Comparison of ENCODE assay signal across 8 cellular contexts in the genomic region with DNA sequence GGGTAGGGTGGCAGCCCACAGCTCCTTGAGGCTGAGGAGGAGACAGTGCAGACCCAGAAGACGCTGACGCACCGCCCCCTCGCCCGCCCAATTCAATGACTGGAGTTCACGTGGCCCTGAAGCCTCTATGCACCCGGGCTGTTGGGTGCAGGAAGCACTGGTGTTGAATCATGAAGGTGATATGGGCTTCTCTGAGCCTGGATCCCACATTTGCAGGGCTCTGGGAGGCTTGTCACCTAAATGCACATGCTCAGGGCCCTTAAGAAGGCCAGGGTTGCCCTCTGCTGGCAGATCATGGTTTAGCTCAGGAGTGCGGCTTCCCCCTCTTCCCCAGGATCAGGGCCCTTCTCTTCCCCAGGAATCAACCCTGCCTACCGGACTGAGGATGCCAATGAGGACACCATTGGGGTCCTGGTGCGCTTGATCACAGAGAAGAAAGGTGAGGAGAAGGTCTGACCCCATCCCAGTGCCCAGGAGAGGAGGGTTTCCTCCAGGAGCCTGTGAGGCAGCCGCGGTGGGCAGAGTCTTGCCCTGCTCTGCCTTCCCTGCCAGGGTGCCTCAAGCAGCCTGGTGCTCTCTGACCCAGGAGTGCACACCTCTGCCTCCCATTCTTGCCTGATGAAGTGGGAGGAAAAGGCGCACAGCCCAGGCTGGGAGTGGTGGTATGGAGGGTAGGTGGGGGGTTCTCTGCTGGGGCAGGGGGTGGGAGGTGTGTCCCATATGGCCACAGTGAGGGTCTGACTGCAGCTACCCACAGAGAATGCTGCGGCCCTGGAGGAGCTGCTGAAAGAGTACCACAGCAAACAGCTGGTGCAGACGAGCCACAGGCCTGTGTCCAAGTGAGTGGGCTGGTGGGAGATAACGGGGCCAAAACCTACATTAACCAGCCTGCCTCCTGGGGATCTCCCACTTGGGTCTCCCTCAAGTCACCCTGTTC. TPM values are rescaled to one million over a fixed set of nuclear protein-coding genes. Genes with fewer than 3 reads are reported as not detected.
DNase-seq lines count a peak whose midpoint lies in the region; ATAC-seq lines count a peak whose summit lies in the region.

No MANE protein-coding gene starts in this region.

- ATAC-seq in GM19023 (IDR thresholded peaks at IDR 0.05; ENCODE audit: unreplicated experiment) (peak; percentile 50), left lobe of liver (peak; percentile 87), GM18867 (IDR thresholded peaks at IDR 0.05; ENCODE audit: unreplicated experiment) (no peak)

- peak; percentile 94 for DNase-seq in AG08396 (ENCODE audit: low spot score)
- DNase-seq in NCI-H2227 (lab: John Stamatoyannopoulos, UW; ENCODE audit: unreplicated experiment), result peak; percentile 81
- peak; percentile 62 for DNase-seq in activated CD4-positive, CD25-positive, alpha-beta regulatory T cell treated with anti-CD3 and anti-CD28 coated beads, Interleukin-2, amount 50 U/mL, for 72 hours
- DNase-seq in cerebellum (ENCODE audit: low spot score), result peak; percentile 87
- DNase-seq in left lobe of liver (ENCODE audit: low spot score), result peak; percentile 73
- peak; percentile 55 to 57 for DNase-seq in stimulated activated CD4-positive, alpha-beta T cell treated with anti-CD3 and anti-CD28 coated beads, Interleukin-4, amount 100 ng/mL, for 4 hours

RNA-seq across cellular contexts. Expression of a gene that starts 17.5 kb away (rescaled TPM):
- total RNA-seq in cerebellum (4.4 TPM), left lobe of liver (1.4 TPM)
